ENCODE assay signal across 8 cellular contexts in genomic region chr2:54455584-54456525, GRCh38. TPM values are rescaled to one million over a fixed set of nuclear protein-coding genes. Genes with fewer than 3 reads are reported as not detected.
DNase-seq lines count a peak whose midpoint lies in the region; ATAC-seq, FAIRE-seq and TF ChIP-seq lines count a peak whose summit lies in the region.

Gene SPTBN1, plus strand, starts transcription at chr2:54456327. Its CDS starts 70,092 bp downstream, at chr2:54526419.

- H3K27me3 Mint-ChIP-seq in CD14-positive monocyte (ENCODE audit: low read depth in 3 of 3), result peaks cover 60 to 72% (median 63%) of the 10 kb centered on the region in 3 donors

- peaks cover 0 to 16% (median 4%) of the 10 kb centered on the region in 7 donors for H3K9me3 Mint-ChIP-seq in CD14-positive monocyte

- TF ChIP-seq CTCF in CD14-positive monocyte (IDR thresholded peaks at IDR 0.05) (no peak), NB4 (IDR thresholded peaks at IDR 0.05; ENCODE audit: low read depth, low read length) (no peak), colonic mucosa (IDR thresholded peaks at IDR 0.05) (no peak), kidney (IDR thresholded peaks at IDR 0.05; ENCODE audit: borderline replicate concordance, extremely low read depth, insufficient read depth) (no peak)

- no peaks in the 10 kb centered on the region for H3K36me3 ChIP-seq in colonic mucosa
- H3K36me3 ChIP-seq in kidney (ENCODE audit: control insufficient read depth in 1 of 2, insufficient read depth in 2 of 2, low read length in 2 of 2), result no peaks in the 10 kb centered on the region

- DNase-seq in CD14-positive monocyte (ENCODE audit: low spot score), result no peak
- DNase-seq in NB4 (ENCODE audit: low read depth), result peak; percentile 72
- DNase-seq in colonic mucosa, result peak; percentile 68
- peak; percentile 97 for DNase-seq in kidney
- DNase-seq in GM19238 (ENCODE audit: insufficient read length, low spot score), result no peak

- H3K4me3 ChIP-seq in NB4 (ENCODE audit: low read depth, low read length), result peak within 1 kb of the TSS; percentile 46
- H3K4me3 ChIP-seq in colonic mucosa, result peak within 1 kb of the TSS; percentile 57
- H3K4me3 ChIP-seq in kidney (ENCODE audit: low read length in 2 of 2), result peak within 1 kb of the TSS; percentile 80 to 97
- H3K4me3 ChIP-seq in skin epidermis, result peak within 1 kb of the TSS; percentile 39 to 81 (median 62)

- FAIRE-seq in kidney (lab: Jason Lieb, UNC), result no peak

- H3K4me1 Mint-ChIP-seq in CD14-positive monocyte, result peaks cover 15% of the 10 kb centered on the region

- H3K4me1 ChIP-seq in colonic mucosa (peaks cover 3% of the 10 kb centered on the region), kidney (ENCODE audit: control insufficient read depth in 1 of 2, insufficient read depth in 1 of 2, low read depth in 1 of 2, low read length in 2 of 2) (peaks cover 4 to 17% of the 10 kb centered on the region in 2 donors)

- ATAC-seq in GM19397 (IDR thresholded peaks at IDR 0.05; ENCODE audit: unreplicated experiment), result peak; percentile 39

- no peak for TF ChIP-seq POLR2A in NB4 (IDR thresholded peaks at IDR 0.05; ENCODE audit: extremely low read depth, insufficient read length)

- H3K9ac ChIP-seq in colonic mucosa (ENCODE audit: low read depth in 2 of 2, low read length in 2 of 2) (peak within 1 kb of the TSS; percentile 55 to 58), kidney (ENCODE audit: low read length in 2 of 2) (peak within 1 kb of the TSS; percentile 79 to 90)

- intact Hi-C loops in CD14-positive monocyte (cut with micrococcal nuclease) (no loop called here), colonic mucosa (cut with DNase I) (no loop called here), kidney (cut with DNase I) (no loop called here)
- intact Hi-C loops in T-helper 2 cell treated with Interferon-gamma antibody and Interleukin-4, amounts not matched to agents 100 ng/mL and 5 ng/mL, for 36 hours (cut with micrococcal nuclease), result no loop called here

- no peaks in the 10 kb centered on the region for H3K9me3 ChIP-seq in colonic mucosa
- no peaks in the 10 kb centered on the region for H3K9me3 ChIP-seq in kidney (ENCODE audit: control insufficient read depth in 1 of 2, low read length in 2 of 2)

- peaks cover 0 to 5% of the 10 kb centered on the region in 2 donors for H3K36me3 Mint-ChIP-seq in CD14-positive monocyte

- H3K4me3 Mint-ChIP-seq in CD14-positive monocyte, result peak within 1 kb of the TSS; percentile 65 to 93

- peaks cover 31% of the 10 kb centered on the region for H3K27me3 ChIP-seq in colonic mucosa

- no peak within 1 kb of the TSS for H3K27ac Mint-ChIP-seq in CD14-positive monocyte

- H3K27ac ChIP-seq in colonic mucosa (peak within 1 kb of the TSS; percentile 70), kidney (ENCODE audit: low read depth in 2 of 2, low read length in 2 of 2) (peak within 1 kb of the TSS; percentile 94 to 98), skin epidermis (peak within 1 kb of the TSS; percentile 47 to 93 (median 79))

RNA-seq across cellular contexts. Expression of gene SPTBN1, which starts in this region (rescaled TPM):
- polyA plus RNA-seq in CD14-positive monocyte, result 1 to 10 TPM in 1 of 2 donors, under 1 TPM in 1; 0.79 to 1.7 TPM
- total RNA-seq in T-helper 2 cell treated with Interferon-gamma antibody and Interleukin-4, amounts not matched to agents 100 ng/mL and 5 ng/mL, for 36 hours, result 169 and 172 TPM in 2 replicates
- total RNA-seq in colonic mucosa, result 100 to 1,000 TPM; 325 to 338 TPM
- 313 TPM for total RNA-seq in kidney
- polyA plus RNA-seq in kidney (ENCODE audit: insufficient read depth, low read depth, low replicate concordance), result 93.2 TPM

Comparison
In these comparisons a context has a peak if more than half of its experiments do, and no peak if none do; other contexts are left out.
1. RNA of gene SPTBN1 (polyA plus RNA-seq): 93.2 TPM in kidney (single experiment); 0.79 to 1.7 TPM in CD14-positive monocyte; every median in the first group is over 10 times any median in the second.
2. DNase-seq: peak in NB4 (single experiment), colonic mucosa (single experiment) and kidney (single experiment); none in CD14-positive monocyte (single experiment) and GM19238 (single experiment).
3. Peak in every context shown above with its lines, with median percentiles within 50 percentile points of each other: H3K4me3 ChIP-seq and H3K27ac ChIP-seq.